In the genomic region with DNA sequence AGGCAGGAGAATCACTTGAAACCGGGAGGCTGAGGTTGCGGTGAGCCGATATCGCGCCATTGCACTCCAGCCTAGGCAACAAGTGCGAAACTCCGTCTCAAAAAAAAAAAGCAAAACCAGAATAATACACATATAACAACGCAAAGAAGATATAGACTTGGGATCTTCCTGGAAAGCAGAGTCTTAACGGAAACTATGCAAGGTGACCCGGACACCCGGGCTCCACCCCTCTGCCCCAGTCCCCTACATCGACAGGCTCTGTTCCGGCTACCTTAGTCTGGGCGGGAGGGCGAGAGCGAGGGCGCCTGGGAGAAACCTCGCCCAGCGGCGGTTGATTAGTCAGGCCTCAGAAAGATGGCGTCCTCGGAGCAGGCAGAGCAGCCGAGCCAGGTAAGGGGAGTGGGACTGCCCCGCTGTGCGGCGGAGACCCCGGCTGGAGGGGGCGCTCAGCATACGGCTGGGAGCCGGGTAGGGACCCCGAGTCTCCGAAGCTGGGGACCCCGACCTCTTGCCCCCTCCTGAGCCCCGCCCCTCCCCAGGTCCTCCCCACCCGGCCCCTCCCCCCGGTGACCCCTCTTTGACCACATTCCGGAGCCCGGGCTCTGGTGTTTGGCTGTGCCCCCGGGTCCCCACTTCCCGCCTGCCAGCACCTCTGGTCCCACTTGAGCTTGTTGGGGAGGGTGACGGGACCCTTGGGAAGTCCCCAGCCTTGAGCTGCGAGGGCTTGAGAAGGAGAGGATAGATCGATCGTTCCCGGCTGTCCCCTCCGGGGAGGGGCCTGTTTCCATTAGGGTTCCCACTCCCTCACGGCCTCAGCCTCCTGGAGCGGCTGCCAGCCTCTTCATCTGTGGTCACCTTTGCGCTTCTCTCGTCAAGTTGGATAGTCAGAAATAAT, we compare ENCODE assay signal across 8 cellular contexts. TPM values are rescaled to one million over a fixed set of nuclear protein-coding genes. Genes with fewer than 3 reads are reported as not detected.
DNase-seq lines count a peak whose midpoint lies in the region; ATAC-seq, FAIRE-seq and TF ChIP-seq lines count a peak whose summit lies in the region.

A gene with protein sequence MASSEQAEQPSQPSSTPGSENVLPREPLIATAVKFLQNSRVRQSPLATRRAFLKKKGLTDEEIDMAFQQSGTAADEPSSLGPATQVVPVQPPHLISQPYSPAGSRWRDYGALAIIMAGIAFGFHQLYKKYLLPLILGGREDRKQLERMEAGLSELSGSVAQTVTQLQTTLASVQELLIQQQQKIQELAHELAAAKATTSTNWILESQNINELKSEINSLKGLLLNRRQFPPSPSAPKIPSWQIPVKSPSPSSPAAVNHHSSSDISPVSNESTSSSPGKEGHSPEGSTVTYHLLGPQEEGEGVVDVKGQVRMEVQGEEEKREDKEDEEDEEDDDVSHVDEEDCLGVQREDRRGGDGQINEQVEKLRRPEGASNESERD (plus strand): TSS at position 338 of the 895 bp plus-strand sequence. CDS start 17 bp downstream, at position 355.

- H3K9me3 ChIP-seq in A673 (ENCODE audit: low read depth, low read length, poor library complexity, severe bottlenecking) (no peaks in the 10 kb centered on the region), keratinocyte (ENCODE audit: control insufficient read depth, low read depth, low read length) (no peaks in the 10 kb centered on the region)

- dilution Hi-C loops in keratinocyte (cut with MboI; ENCODE audit: extremely low pct_ligation_motif_present, low sequenced_read_pairs) = no loop called here

- no peaks in the 10 kb centered on the region for H4K20me1 ChIP-seq in keratinocyte (ENCODE audit: control insufficient read depth, extremely low read depth, insufficient read depth, low read length)

- peak; percentile 95 for DNase-seq in A673 (ENCODE audit: low spot score)
- DNase-seq in NCI-H345 treated with DMSO at 0.1 percent for 48 hours (lab: John Stamatoyannopoulos, UW; ENCODE audit: unreplicated experiment) = peak; percentile 82
- DNase-seq in activated CD4-positive, CD25-positive, alpha-beta regulatory T cell treated with anti-CD3 and anti-CD28 coated beads, Interleukin-2, amount 50 U/mL, for 16 hours (ENCODE audit: low read depth, low spot score) = peak; percentile 74
- peak; percentile 89 for DNase-seq in cerebellar cortex (ENCODE audit: low spot score)
- peak; percentile 41 for DNase-seq in keratinocyte (ENCODE audit: low read depth, low spot score)
- peak; percentile 85 to 86 (median 85) for DNase-seq in stimulated activated CD4-positive, alpha-beta T cell treated with anti-CD3 and anti-CD28 coated beads, Interleukin-12 subunit alpha, Interleukin-12 subunit beta, amount 100 ng/mL, for 48 hours (ENCODE audit: low read depth in 2 of 3, low spot score in 1 of 3)

- CTCF ChIA-PET in A673 (lab: Charles Lee) = no interaction called here

- peaks cover 59% of the 10 kb centered on the region for H3K79me2 ChIP-seq in keratinocyte (ENCODE audit: control insufficient read depth, insufficient read depth, low read length)

- FAIRE-seq in keratinocyte (lab: Jason Lieb, UNC) = no peak

- H3K4me2 ChIP-seq in keratinocyte (ENCODE audit: control insufficient read depth, extremely low read depth, insufficient read depth, low read depth, low read length) = peak within 1 kb of the TSS; percentile 91

- no peaks in the 10 kb centered on the region for H3K9me1 ChIP-seq in keratinocyte (ENCODE audit: control insufficient read depth, extremely low read depth, insufficient read depth, low read length)

- BruUV-seq in A673 (replicated peaks; lab: Mats Ljungman, UMichigan) = no TSS peak

- POLR2A ChIA-PET in A673 (lab: Charles Lee; ENCODE audit: low non-redundant PET) = no interaction called here

- H2AFZ ChIP-seq in keratinocyte (ENCODE audit: control insufficient read depth, low read length) = peak within 1 kb of the TSS; percentile 83

- no peaks in the 10 kb centered on the region for H3K36me3 ChIP-seq in A673 (ENCODE audit: insufficient read depth, low read length, poor library complexity, severe bottlenecking)
- H3K36me3 ChIP-seq in keratinocyte (ENCODE audit: control insufficient read depth in 2 of 2, extremely low read depth in 1 of 2, insufficient read depth in 2 of 2, low read length in 2 of 2) = peaks cover 0 to 5% of the 10 kb centered on the region in 2 experiments

- ATAC-seq in GM18867 (IDR thresholded peaks at IDR 0.05; ENCODE audit: unreplicated experiment) (peak; percentile 62), HG03159 (IDR thresholded peaks at IDR 0.05; ENCODE audit: unreplicated experiment) (peak; percentile 66)

- H3K4me1 ChIP-seq in A673 (ENCODE audit: insufficient read depth, low read length, poor library complexity, severe bottlenecking) (peaks cover 4% of the 10 kb centered on the region), keratinocyte (ENCODE audit: control insufficient read depth, extremely low read depth, insufficient read depth, low read length) (peaks cover 26% of the 10 kb centered on the region)

- H3K4me3 ChIP-seq in A673 (ENCODE audit: low read depth, low read length, poor library complexity, severe bottlenecking) (peak within 1 kb of the TSS; percentile 81), keratinocyte (ENCODE audit: control insufficient read depth in 2 of 3, extremely low read depth in 1 of 3, insufficient read depth in 2 of 3, low read depth in 1 of 3, low read length in 3 of 3) (peak within 1 kb of the TSS; percentile 94 to 99 (median 98))

- intact Hi-C loops in A673 (cut with micrococcal nuclease; ENCODE audit: unreplicated experiment) = loop anchor here (5.0 kb wide), 1 partner anchor 43 kb away; a partner anchor contains a TSS

- peak within 1 kb of the TSS; percentile 93 for H3K9ac ChIP-seq in keratinocyte (ENCODE audit: control insufficient read depth, extremely low read depth, insufficient read depth, low read length)

- TF ChIP-seq CTCF in A673 (conservative IDR thresholded peaks at IDR 0.05; ENCODE audit: low read depth, low read length) (no peak), keratinocyte (optimal IDR thresholded peaks at IDR 0.05 in 1 of 3, IDR thresholded peaks at IDR 0.05 in 1 of 3, conservative IDR thresholded peaks at IDR 0.05 in 1 of 3; ENCODE audit: extremely low read depth in 1 of 3, insufficient read depth in 2 of 3, low read length in 3 of 3) (no peak)

- peak within 1 kb of the TSS; percentile 34 for H3K27ac ChIP-seq in A673 (ENCODE audit: low read depth, low read length, poor library complexity, severe bottlenecking)
- H3K27ac ChIP-seq in keratinocyte (ENCODE audit: control insufficient read depth, insufficient read depth, low read length) = peak within 1 kb of the TSS; percentile 91

- H3K27me3 ChIP-seq in A673 (replicated peaks; ENCODE audit: insufficient read depth, low read depth, low read length, poor library complexity) = no peaks in the 10 kb centered on the region
- H3K27me3 ChIP-seq in keratinocyte (ENCODE audit: control insufficient read depth, extremely low read depth, insufficient read depth, low read length) = no peaks in the 10 kb centered on the region

RNA-seq across cellular contexts. Expression of the gene that starts here (rescaled TPM):
- total RNA-seq in A673 (2021) = 26.8 and 29.3 TPM in 2 replicates
- 7.3 to 19.4 TPM (median 8.4 TPM) in 3 replicates for polyA plus RNA-seq in keratinocyte
- polyA plus RNA-seq in keratinocyte (2011; ENCODE audit: low read depth) = 3.3 TPM
- polyA plus RNA-seq in keratinocyte (2011; cell fraction: cytosol; rRNA removed) = 7.5 and 15.1 TPM in 2 replicates
- polyA plus RNA-seq in keratinocyte (2011; cell fraction: nucleus; rRNA removed) = 35.5 and 39.3 TPM in 2 replicates
- polyA plus RNA-seq in keratinocyte (2012; ENCODE audit: low replicate concordance) = 16.7 and 23.8 TPM in 2 replicates
- 9.4 to 18.0 TPM (median 10.6 TPM) in 3 replicates for polyA minus RNA-seq in keratinocyte
- polyA minus RNA-seq in keratinocyte (2011; cell fraction: cytosol; rRNA and poly(A)+ RNA removed) = 14.6 TPM
- 12.5 and 18.2 TPM in 2 replicates for polyA minus RNA-seq in keratinocyte (2011; cell fraction: nucleus; rRNA and poly(A)+ RNA removed)

Comparison
In these comparisons a context has a peak if more than half of its experiments do, and no peak if none do; other contexts are left out.
1. Peak in every context shown above with its lines: DNase-seq, ATAC-seq, H3K4me3 ChIP-seq and H3K27ac ChIP-seq.
2. DNase-seq: peak in every context shown above with its lines; median percentile 95 in A673; 89 in cerebellar cortex; 85 in stimulated activated CD4-positive, alpha-beta T cell treated with anti-CD3 and anti-CD28 coated beads, Interleukin-12 subunit alpha, Interleukin-12 subunit beta, amount 100 ng/mL, for 48 hours; 82 in NCI-H345 treated with DMSO at 0.1 percent for 48 hours; 74 in activated CD4-positive, CD25-positive, alpha-beta regulatory T cell treated with anti-CD3 and anti-CD28 coated beads, Interleukin-2, amount 50 U/mL, for 16 hours; 41 in keratinocyte.